Comparison of ENCODE assay signal across 1 cellular context in the genomic region with DNA sequence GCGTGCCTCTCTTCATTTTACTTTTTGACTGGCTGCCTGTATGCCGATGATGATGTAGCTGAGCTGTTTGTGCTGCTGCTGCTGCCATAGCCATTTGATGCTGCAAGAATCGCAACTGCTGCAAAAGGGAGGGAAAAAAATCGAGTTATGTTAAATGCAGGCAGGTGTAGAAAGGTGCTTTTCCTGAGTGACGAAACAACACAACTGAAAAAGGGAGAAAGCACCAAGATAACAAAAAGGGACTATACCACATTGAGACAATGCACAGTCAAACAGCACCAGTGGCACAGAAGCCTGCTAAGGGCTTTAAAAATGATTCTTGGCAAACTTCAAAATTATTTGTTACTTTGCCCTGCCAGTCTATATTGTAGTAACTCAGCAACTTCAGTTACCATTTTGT.
A peak's percentile ranks its signal among the peaks of the same experiment; 100 is the strongest.
TF ChIP-seq lines count a peak whose summit lies in the region.

No MANE protein-coding gene starts in this region.

TF ChIP-seq in H1, 55 proteins besides CTCF, POLR2A, EP300 and RAD21:
- TF ChIP-seq FOSL1 (IDR thresholded peaks at IDR 0.05; ENCODE audit: insufficient read depth, low read depth, low read length) (no peak), EGR1 (IDR thresholded peaks at IDR 0.05; ENCODE audit: borderline replicate concordance, low read depth, low read length) (no peak), POLR2AphosphoS5 (IDR thresholded peaks at IDR 0.05; ENCODE audit: low read depth, low read length) (peak; percentile 36; the same call in 1 of the 2 replicates)
